3 cellular contexts compared by ENCODE assay signal in the genomic region with DNA sequence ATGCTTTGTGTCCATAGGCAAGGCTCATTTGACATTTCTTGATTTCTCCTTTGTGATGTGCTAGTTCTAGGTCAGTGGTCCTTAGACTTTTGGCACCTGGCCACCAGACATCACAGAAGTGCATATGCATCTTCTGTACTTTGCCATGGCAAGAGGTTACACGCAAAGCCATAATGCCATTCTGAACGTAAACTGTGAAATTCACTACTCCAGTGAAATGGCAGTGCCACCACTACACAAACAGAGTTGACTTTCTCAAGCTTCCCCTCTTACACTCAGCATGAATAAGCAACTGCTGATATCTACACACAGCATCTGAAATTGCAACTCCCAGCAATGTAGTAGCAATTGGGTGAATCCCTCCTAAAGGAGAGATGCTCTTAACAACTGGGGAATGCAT.
"Had no signal": no experiment of that assay in that cellular context is flagged by ENCODE, and none has a peak within 500 bp of the region (broad histone marks: within the 10 kb centered on the region; RNA-seq: fewer than 3 reads in every experiment).

No MANE protein-coding gene starts in this region.

- ATAC-seq: GM12878 had no signal

- DNase-seq: GDM1, GF-D8 had no signal
